Comparison of ENCODE assay signal across 8 cellular contexts in genomic region chr1:19311931-19312781, GRCh38.
DNase-seq lines count a peak whose midpoint lies in the region; ATAC-seq and TF ChIP-seq lines count a peak whose summit lies in the region.

AKR7A2 (minus strand) TSS chr1:19312144; CDS start chr1:19312124, 20 bp downstream.
SLC66A1 (plus strand) TSS chr1:19312326; CDS start chr1:19317678, 5,352 bp downstream.

- peak within 1 kb of the TSS; percentile 80 for H3K4me3 ChIP-seq in AG09309 (ENCODE audit: control insufficient read depth, low read depth, low read length)

- peak; percentile 48 for DNase-seq in AG09309 (ENCODE audit: low read depth)
- peak; percentile 86 for DNase-seq in NCI-H226
- peak; percentile 96 for DNase-seq in activated CD4-positive, CD25-positive, alpha-beta regulatory T cell treated with anti-CD3 and anti-CD28 coated beads, Interleukin-2, amount 50 U/mL, for 72 hours
- DNase-seq in cerebellar cortex (ENCODE audit: low spot score): peak; percentile 91
- peak; percentile 96 for DNase-seq in islet precursor cell
- DNase-seq in stimulated activated CD4-positive, alpha-beta T cell treated with anti-CD3 and anti-CD28 coated beads, Interleukin-12 subunit alpha, Interleukin-12 subunit beta, amount 100 ng/mL, for 4 hours: peak; percentile 87

- TF ChIP-seq CTCF in AG09309 (IDR thresholded peaks at IDR 0.05; ENCODE audit: control insufficient read depth, insufficient read depth, low read depth, low read length, missing control alignments): no peak

- ATAC-seq in GM19025 (IDR thresholded peaks at IDR 0.05; ENCODE audit: low read depth, unreplicated experiment) (peak; percentile 79), HG03196 (IDR thresholded peaks at IDR 0.05; ENCODE audit: unreplicated experiment) (peak; percentile 65)

Comparison
In these comparisons a context has a peak if more than half of its experiments do, and no peak if none do; other contexts are left out.
1. Peak in every context shown above with its lines: DNase-seq, ATAC-seq and H3K4me3 ChIP-seq.